21 cellular contexts compared by ENCODE assay signal in genomic region chr7:69510114-69510513, GRCh38.
A peak's percentile ranks its signal among the peaks of the same experiment; 100 is the strongest.
DNase-seq lines count a peak whose midpoint lies in the region; ATAC-seq, FAIRE-seq and TF ChIP-seq lines count a peak whose summit lies in the region.
"Had no signal": no experiment of that assay in that cellular context is flagged by ENCODE, and none has a peak within 500 bp of the region (broad histone marks: within the 10 kb centered on the region; RNA-seq: fewer than 3 reads in every experiment).

No MANE protein-coding gene starts in this region.

- no peak overlapping the region for H3K4ac ChIP-seq in H1 (replicated peaks; ENCODE audit: insufficient read length, low read depth, low read length)
- no peak overlapping the region for H3K4ac ChIP-seq in neuronal stem cell (ENCODE audit: low read length)

- H2BK12ac ChIP-seq in H1 (ENCODE audit: low read depth, low read length) (no peak overlapping the region), neuronal stem cell (ENCODE audit: low read length) (no peak overlapping the region)

- H4K91ac ChIP-seq in H1 (replicated peaks; ENCODE audit: insufficient read length, low read length) (no peak overlapping the region), neuronal stem cell (ENCODE audit: low read depth, low read length, poor library complexity) (no peak overlapping the region)

- peak; percentile 27 for DNase-seq in Daoy (ENCODE audit: low read depth)
- DNase-seq in RPMI7951 (ENCODE audit: low read depth) = peak; percentile 12
- DNase-seq in H1 (ENCODE audit: low read depth in 1 of 2, low spot score in 2 of 2) = no peak
- no peak for DNase-seq in neuronal stem cell (ENCODE audit: low spot score)
- DNase-seq in caudate nucleus (lab: John Stamatoyannopoulos, UW) = no peak
- DNase-seq: 8988T; AML-193; Calu3; CD8-positive, alpha-beta memory T cell; DMS 273 treated with DMSO at 0.1 percent for 48 hours; DMS79; GDM1; HCEC 1CT; HFFc6 had no signal

- no peaks in the 10 kb centered on the region; a peak in 2 of 7 replicates for H3K4me1 ChIP-seq in H1 (replicated peaks in 1 of 4; ENCODE audit: control insufficient read depth in 3 of 4, insufficient read depth in 4 of 4, low read length in 3 of 4)
- H3K4me1 ChIP-seq in neuronal stem cell (ENCODE audit: control insufficient read depth in 2 of 2, insufficient read depth in 1 of 2, low read depth in 1 of 2, low read length in 2 of 2) = no peaks in the 10 kb centered on the region
- H3K4me1 ChIP-seq: BLaER1 had no signal

- H4K5ac ChIP-seq in H1 (ENCODE audit: insufficient read length, low read depth, low read length) = no peak overlapping the region

- 0 out of 2 replicates have a peak, but pooled peaks cover 2% of the 10 kb centered on the region for H3K23me2 ChIP-seq in H1 (ENCODE audit: low read depth, low read length)

- ATAC-seq in GM21367 (IDR thresholded peaks at IDR 0.05; ENCODE audit: unreplicated experiment) (no peak), GM19324 (IDR thresholded peaks at IDR 0.05; ENCODE audit: low FRiP score, unreplicated experiment) (no peak), GM18858 (IDR thresholded peaks at IDR 0.05; ENCODE audit: unreplicated experiment) (no peak)
- ATAC-seq: HepG2 had no signal

- H3K9ac ChIP-seq in H1 (replicated peaks in 1 of 4; ENCODE audit: extremely low read depth in 1 of 4, low read depth in 3 of 4, low read length in 3 of 4) (no peak overlapping the region), neuronal stem cell (ENCODE audit: low read depth, low read length, poor library complexity) (no peak overlapping the region)
- H3K9ac ChIP-seq: BLaER1 had no signal

- peak overlapping the region; percentile 29; the same call in 1 of the 2 replicates for H2BK20ac ChIP-seq in H1 (ENCODE audit: low read length)

- WGBS in H1 (ENCODE audit: extremely low coverage in 1 of 2, insufficient coverage in 1 of 2, insufficient read length in 1 of 2, insufficient replicate concordance in 2 of 2, low coverage in 1 of 2, low lambda C conversion rate in 2 of 2, missing lambda C conversion rate in 1 of 2), 2 experiments = 95% methylated on average over 4 of the region's 4 CpGs; no CpG with 5 or more reads in 1 of the 2 experiments
- WGBS in neuronal stem cell (ENCODE audit: extremely low coverage in 2 of 2, insufficient read length in 2 of 2, insufficient replicate concordance in 1 of 2), 2 donors = no CpG with 5 or more reads among the region's 4 CpGs

- H2BK15ac ChIP-seq in H1 (ENCODE audit: low read length) = no peak overlapping the region
- H2BK15ac ChIP-seq in neuronal stem cell (ENCODE audit: low read length) = no peak overlapping the region

- CTCF ChIA-PET in H1 (lab: Charles Lee; ENCODE audit: partially characterized antibody) = no interaction called here

- no peak for FAIRE-seq in H1 (lab: Jason Lieb, UNC)
- FAIRE-seq: GM12892, HepG2, HTR-8/SVneo had no signal

- H3K23ac ChIP-seq in H1 (ENCODE audit: insufficient read length) (no peak overlapping the region), neuronal stem cell (ENCODE audit: low read depth, low read length, poor library complexity) (no peak overlapping the region)

- no peaks in the 10 kb centered on the region for H3K9me3 ChIP-seq in H1 (ENCODE audit: insufficient read depth in 2 of 2, low read depth in 1 of 2, low read length in 1 of 2)
- peaks cover 0 to 3% of the 10 kb centered on the region in 2 donors for H3K9me3 ChIP-seq in neuronal stem cell (replicated peaks in 1 of 2; ENCODE audit: control insufficient read depth in 2 of 2, insufficient read depth in 1 of 2, low read depth in 1 of 2, low read length in 2 of 2)

- H3K4me3 ChIP-seq in H1 (ENCODE audit: extremely low read depth in 1 of 4, insufficient read depth in 2 of 4, low read depth in 3 of 4, low read length in 4 of 4) (no peak overlapping the region), neuronal stem cell (ENCODE audit: low read length in 2 of 2) (no peak overlapping the region)
- H3K4me3 ChIP-seq: BLaER1 had no signal

- TF ChIP-seq EP300 in H1 (IDR thresholded peaks at IDR 0.05; ENCODE audit: borderline replicate concordance in 1 of 2, low read depth in 2 of 2, low read length in 2 of 2) = no peak

- no peak overlapping the region for H2AK5ac ChIP-seq in H1 (ENCODE audit: low read depth, low read length)
- H2AK5ac ChIP-seq in neuronal stem cell (ENCODE audit: low read depth, low read length) = no peak overlapping the region

- H3K79me1 ChIP-seq in H1 (ENCODE audit: low read depth, low read length) = no peaks in the 10 kb centered on the region
- H3K79me1 ChIP-seq in neuronal stem cell (ENCODE audit: low read depth, low read length) = no peaks in the 10 kb centered on the region

- H3K4me2 ChIP-seq in H1 (ENCODE audit: insufficient read depth in 1 of 2, low read depth in 2 of 2, low read length in 2 of 2) (no peak overlapping the region), neuronal stem cell (ENCODE audit: insufficient read depth, low read length, poor library complexity, severe bottlenecking) (no peak overlapping the region)
- H3K4me2 ChIP-seq: BLaER1 had no signal

- POLR2A ChIA-PET in H1 (lab: Charles Lee; ENCODE audit: partially characterized antibody) = no interaction called here

- no peaks in the 10 kb centered on the region for H4K20me1 ChIP-seq in H1 (replicated peaks in 1 of 2; ENCODE audit: control insufficient read depth in 1 of 2, insufficient read depth in 2 of 2, low read length in 2 of 2)
- H4K20me1 ChIP-seq: BLaER1 had no signal

- H3K18ac ChIP-seq in H1 (ENCODE audit: extremely low read depth, low read length) = no peak overlapping the region
- no peak overlapping the region for H3K18ac ChIP-seq in neuronal stem cell (ENCODE audit: low read length)

- H2AFZ ChIP-seq in H1 (ENCODE audit: low read length) = no peak overlapping the region
- H2AFZ ChIP-seq in neuronal stem cell (ENCODE audit: low read length) = no peak overlapping the region

- H2BK120ac ChIP-seq in H1 (replicated peaks; ENCODE audit: low read depth, low read length) (no peak overlapping the region), neuronal stem cell (ENCODE audit: low read depth, low read length) (no peak overlapping the region)

- TF ChIP-seq CTCF in H1 (IDR thresholded peaks at IDR 0.05; ENCODE audit: control extremely low read depth in 1 of 3, insufficient read depth in 1 of 3, low read depth in 1 of 3, low read length in 3 of 3) = no peak

- H3K56ac ChIP-seq in H1 (replicated peaks; ENCODE audit: insufficient read length, low read depth, low read length) = no peak overlapping the region

- H3K36me3 ChIP-seq in H1 (ENCODE audit: control insufficient read depth in 2 of 4, insufficient read depth in 4 of 4, low read length in 3 of 4) = no peaks in the 10 kb centered on the region
- no peaks in the 10 kb centered on the region for H3K36me3 ChIP-seq in neuronal stem cell (replicated peaks in 1 of 2; ENCODE audit: control insufficient read depth in 2 of 2, insufficient read depth in 2 of 2, low read length in 2 of 2)
- H3K36me3 ChIP-seq: BLaER1 had no signal

- no peaks in the 10 kb centered on the region for H3K79me2 ChIP-seq in H1 (ENCODE audit: control insufficient read depth in 1 of 2, insufficient read depth in 2 of 2, low read length in 2 of 2)

- H3K27ac ChIP-seq in H1 (ENCODE audit: low read depth, low read length) (no peak overlapping the region), neuronal stem cell (replicated peaks; ENCODE audit: low read length) (no peak overlapping the region), caudate nucleus (ENCODE audit: low read depth, low read length) (no peak overlapping the region)
- H3K27ac ChIP-seq: BLaER1 had no signal

- H4K8ac ChIP-seq in H1 (ENCODE audit: extremely low read depth, insufficient read depth, low read length) = no peak overlapping the region
- no peak overlapping the region for H4K8ac ChIP-seq in neuronal stem cell (ENCODE audit: low read depth, low read length)

- H3K27me3 ChIP-seq in H1 (replicated peaks in 1 of 4; ENCODE audit: control insufficient read depth in 3 of 4, extremely low read depth in 1 of 4, insufficient read depth in 3 of 4, low read length in 3 of 4) (no peaks in the 10 kb centered on the region), neuronal stem cell (ENCODE audit: control insufficient read depth in 3 of 3, insufficient read depth in 3 of 3, low read depth in 1 of 3, low read length in 3 of 3) (no peaks in the 10 kb centered on the region)
- H3K27me3 ChIP-seq: BLaER1 had no signal

- H2BK5ac ChIP-seq in H1 (ENCODE audit: low read depth, low read length) (no peak overlapping the region), neuronal stem cell (ENCODE audit: low read length) (no peak overlapping the region)

- TF ChIP-seq RAD21 in H1 (IDR thresholded peaks at IDR 0.05 in 1 of 2, conservative IDR thresholded peaks at IDR 0.05 in 1 of 2; ENCODE audit: low read depth in 2 of 2, low read length in 2 of 2) = no peak

- H3K14ac ChIP-seq in H1 (ENCODE audit: insufficient read length) (no peak overlapping the region), neuronal stem cell (ENCODE audit: low read length) (peak overlapping the region; percentile 10)

- TF ChIP-seq POLR2A in H1 (IDR thresholded peaks at IDR 0.05; ENCODE audit: control extremely low read depth in 1 of 2, low read depth in 2 of 2, low read length in 2 of 2) = no peak

TF ChIP-seq in H1, 55 proteins besides CTCF, POLR2A, EP300 and RAD21 (continues in another document):
- TF ChIP-seq CBX8 (IDR thresholded peaks at IDR 0.05; ENCODE audit: borderline replicate concordance, low read depth, low read length) (no peak), CTBP2 (IDR thresholded peaks at IDR 0.05; ENCODE audit: borderline replicate concordance, insufficient read depth, insufficient read length, low read length) (no peak), SP2 (IDR thresholded peaks at IDR 0.05; ENCODE audit: low read length) (no peak), TBP (IDR thresholded peaks at IDR 0.05; ENCODE audit: low read depth, low read length) (no peak), ASH2L (IDR thresholded peaks at IDR 0.05; ENCODE audit: low read length) (no peak), SIN3A (conservative IDR thresholded peaks at IDR 0.05 in 1 of 2, IDR thresholded peaks at IDR 0.05 in 1 of 2; ENCODE audit: low read depth in 1 of 2, low read length in 2 of 2) (no peak), CHD1 (IDR thresholded peaks at IDR 0.05; ENCODE audit: low read depth, low read length) (no peak), SRF (IDR thresholded peaks at IDR 0.05; ENCODE audit: low read depth, low read length) (no peak), TEAD4 (IDR thresholded peaks at IDR 0.05; ENCODE audit: low read depth, low read length) (no peak), HDAC2 (IDR thresholded peaks at IDR 0.05; ENCODE audit: borderline replicate concordance in 1 of 2, low read depth in 2 of 2, low read length in 2 of 2) (no peak), RBBP5 (IDR thresholded peaks at IDR 0.05; ENCODE audit: borderline replicate concordance, low read depth, low read length) (no peak), SIX5 (IDR thresholded peaks at IDR 0.05; ENCODE audit: low read depth, low read length) (no peak), EZH2 (IDR thresholded peaks at IDR 0.05; ENCODE audit: low read depth, low read length, severe bottlenecking) (no peak), KDM1A (IDR thresholded peaks at IDR 0.05; ENCODE audit: borderline replicate concordance, low read length) (no peak), BCL11A (IDR thresholded peaks at IDR 0.05; ENCODE audit: low read depth in 2 of 2, low read length in 2 of 2) (no peak), SP1 (IDR thresholded peaks at IDR 0.05; ENCODE audit: low read depth, low read length) (no peak)

Comparison
In these comparisons a context has a peak if more than half of its experiments do, and no peak if none do; other contexts are left out.
1. DNase-seq: peak in Daoy (single experiment) and RPMI7951 (single experiment); none in H1 (0 of 2), neuronal stem cell (single experiment) and caudate nucleus (0 of 61).